ENCODE assay signal across 8 cellular contexts in genomic region chr1:66350001-66350547, GRCh38.
DNase-seq lines count a peak whose midpoint lies in the region; ATAC-seq and TF ChIP-seq lines count a peak whose summit lies in the region.

No MANE protein-coding gene starts in this region.

- BruUV-seq in Calu3 (replicated peaks; lab: Mats Ljungman, UMichigan): no TSS peak

- H3K4me3 ChIP-seq in left ventricle myocardium inferior: peak overlapping the region; percentile 24

- H3K27me3 ChIP-seq in CD4-positive, alpha-beta T cell (ENCODE audit: control insufficient read depth, insufficient read depth, low read length): no peaks in the 10 kb centered on the region
- no peaks in the 10 kb centered on the region for H3K27me3 ChIP-seq in left ventricle myocardium inferior (ENCODE audit: low read depth)

- CTCF ChIA-PET in CD4-positive, alpha-beta T cell (lab: Charles Lee): interaction anchor here (0.7 to 3.3 kb wide), 7 partner anchors 12 to 108 kb away, joined by 3 to 18 read pairs (median 4); no protein-coding TSS in a partner anchor
- CTCF ChIA-PET in Calu3 (lab: Charles Lee): no interaction called here

- peaks cover 98% of the 10 kb centered on the region for H3K4me1 ChIP-seq in left ventricle myocardium inferior

- H3K27ac ChIP-seq in CD4-positive, alpha-beta T cell (ENCODE audit: low read depth, low read length): peak overlapping the region; percentile 65
- peak overlapping the region; percentile 75 for H3K27ac ChIP-seq in left ventricle myocardium inferior (replicated peaks)

- POLR2A ChIA-PET in CD4-positive, alpha-beta T cell (lab: Charles Lee): interaction anchor here (0.7 to 11.9 kb wide), 11 partner anchors 8 to 107 kb away, joined by 3 to 167 read pairs (median 5); no protein-coding TSS in a partner anchor

- no peaks in the 10 kb centered on the region for H3K9me3 ChIP-seq in CD4-positive, alpha-beta T cell (ENCODE audit: control insufficient read depth, low read length)
- no peaks in the 10 kb centered on the region for H3K9me3 ChIP-seq in left ventricle myocardium inferior (replicated peaks)

- no peak for TF ChIP-seq CTCF in CD4-positive, alpha-beta T cell (IDR thresholded peaks at IDR 0.05)
- TF ChIP-seq CTCF in left ventricle myocardium inferior (IDR thresholded peaks at IDR 0.05; ENCODE audit: borderline replicate concordance) (no peak), Calu3 (IDR thresholded peaks at IDR 0.05; ENCODE audit: unreplicated experiment) (no peak)

- peak overlapping the region; percentile 84 for H3K4me3 Mint-ChIP-seq in CD4-positive, alpha-beta T cell
- no peak overlapping the region for H3K4me3 Mint-ChIP-seq in Calu3 (ENCODE audit: low read depth, unreplicated experiment)

- no peaks in the 10 kb centered on the region for H3K9me3 Mint-ChIP-seq in CD4-positive, alpha-beta T cell
- H3K9me3 Mint-ChIP-seq in Calu3 (ENCODE audit: low read depth, unreplicated experiment): no peaks in the 10 kb centered on the region

- no peaks in the 10 kb centered on the region for H3K27me3 Mint-ChIP-seq in CD4-positive, alpha-beta T cell
- H3K27me3 Mint-ChIP-seq in Calu3 (ENCODE audit: unreplicated experiment): no peaks in the 10 kb centered on the region

- intact Hi-C loops in CD4-positive, alpha-beta T cell (cut with DNase I, micrococcal nuclease): loop anchor here in 1 of 2 experiments (1.0 to 5.0 kb wide), 3 partner anchors 14 to 97 kb away; no protein-coding TSS in a partner anchor
- intact Hi-C loops in left ventricle myocardium inferior (cut with micrococcal nuclease): loop anchor here (5.0 kb wide), 1 partner anchor 78 kb away; no protein-coding TSS in a partner anchor
- intact Hi-C loops in Calu3 (cut with micrococcal nuclease; ENCODE audit: unreplicated experiment): no loop called here

- ATAC-seq in CD4-positive, alpha-beta T cell (ENCODE audit: poor library complexity): peak; percentile 72
- peak; percentile 57 for ATAC-seq in GM21390 (IDR thresholded peaks at IDR 0.05; ENCODE audit: unreplicated experiment)
- ATAC-seq in HG03565 (IDR thresholded peaks at IDR 0.05; ENCODE audit: unreplicated experiment): peak; percentile 42

- no peaks in the 10 kb centered on the region for H3K36me3 ChIP-seq in left ventricle myocardium inferior

- DNase-seq in CD4-positive, alpha-beta T cell: peak in 7 of 10 experiments; percentile 36 to 67 (median 41)
- DNase-seq in activated CD4-positive, alpha-beta T cell treated with anti-CD3 and anti-CD28 coated beads, Interleukin-2, amount 50 U/mL, for 1 hour: peak; percentile 49
- DNase-seq in left ventricle myocardium inferior (peak; percentile 40), NCI-H128 (lab: John Stamatoyannopoulos, UW; ENCODE audit: unreplicated experiment) (no peak), Calu3 (no peak)
- peak; percentile 54 for DNase-seq in stimulated activated CD4-positive, alpha-beta T cell treated with anti-CD3 and anti-CD28 coated beads, Interleukin-4, amount 100 ng/mL, for 1 hour

- peaks cover 96% of the 10 kb centered on the region for H3K4me1 Mint-ChIP-seq in CD4-positive, alpha-beta T cell (ENCODE audit: low read depth)
- H3K4me1 Mint-ChIP-seq in Calu3 (ENCODE audit: low read depth, unreplicated experiment): no peaks in the 10 kb centered on the region

- peak overlapping the region; percentile 87 for H3K27ac Mint-ChIP-seq in CD4-positive, alpha-beta T cell
- no peak overlapping the region for H3K27ac Mint-ChIP-seq in Calu3 (ENCODE audit: unreplicated experiment)

- peaks cover 38% of the 10 kb centered on the region for H3K36me3 Mint-ChIP-seq in CD4-positive, alpha-beta T cell (ENCODE audit: low read depth)
- H3K36me3 Mint-ChIP-seq in Calu3 (ENCODE audit: insufficient read depth, unreplicated experiment): no peaks in the 10 kb centered on the region

Comparison
In these comparisons a context has a peak if more than half of its experiments do, and no peak if none do; other contexts are left out.
1. DNase-seq: peak in CD4-positive, alpha-beta T cell (7 of 10), activated CD4-positive, alpha-beta T cell treated with anti-CD3 and anti-CD28 coated beads, Interleukin-2, amount 50 U/mL, for 1 hour (single experiment), left ventricle myocardium inferior (single experiment) and stimulated activated CD4-positive, alpha-beta T cell treated with anti-CD3 and anti-CD28 coated beads, Interleukin-4, amount 100 ng/mL, for 1 hour (single experiment); none in NCI-H128 (single experiment) and Calu3 (single experiment).
2. Peak in every context shown above with its lines, with median percentiles within 50 percentile points of each other: ATAC-seq.